In the genomic region with DNA sequence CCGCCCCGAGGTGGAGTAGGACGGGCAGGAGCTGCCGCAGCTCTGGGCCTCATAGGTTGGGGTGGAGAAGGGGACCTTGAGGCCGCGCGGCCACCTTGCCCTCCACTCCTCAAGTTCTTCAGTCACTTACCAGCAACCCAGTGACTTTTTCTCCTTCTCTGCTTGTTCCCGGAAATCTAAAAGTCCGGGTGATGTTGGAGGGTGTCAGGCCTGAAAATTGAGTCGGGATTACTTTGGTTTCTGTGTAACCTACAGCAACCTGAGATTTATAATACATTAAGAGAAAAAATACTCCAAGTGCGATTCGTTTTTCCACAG, we compare ENCODE assay signal across 1 cellular context.
TF ChIP-seq lines count a peak whose summit lies in the region.

No MANE protein-coding gene starts in this region.

TF ChIP-seq in GM12878, 131 proteins besides CTCF, POLR2A, EP300 and RAD21:
- TF ChIP-seq SREBF2 (IDR thresholded peaks at IDR 0.05; ENCODE audit: low read length) = 0 out of 2 replicates have a peak, but pooled peaks have one; percentile 5
- TF ChIP-seq KLF5 (IDR thresholded peaks at IDR 0.05; ENCODE audit: partially characterized antibody) = no peak
- TF ChIP-seq HDGF (IDR thresholded peaks at IDR 0.05) = 0 out of 2 replicates have a peak, but pooled peaks have one; percentile 23
